ENCODE assay signal across 22 cellular contexts in the genomic region with DNA sequence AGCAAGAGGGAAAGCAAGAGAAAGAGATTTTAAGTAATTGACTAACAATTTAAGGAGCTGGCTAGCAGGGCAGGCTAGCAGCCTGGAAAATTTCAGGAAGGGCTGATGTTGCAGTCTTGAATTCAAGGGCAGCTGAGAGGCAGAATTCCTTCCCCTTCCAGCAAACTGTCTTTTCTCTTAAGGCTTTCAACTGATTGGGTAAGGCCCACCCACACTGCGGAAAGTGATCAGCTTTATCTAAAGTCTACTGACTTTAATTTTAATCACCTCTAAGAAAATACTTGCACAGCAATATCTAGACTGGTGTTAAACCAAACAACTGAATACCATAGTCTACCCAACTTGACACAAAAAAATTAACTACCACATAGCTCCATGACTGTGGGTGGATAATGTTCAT.
DNase-seq lines count a peak whose midpoint lies in the region; ATAC-seq, FAIRE-seq and TF ChIP-seq lines count a peak whose summit lies in the region.
"Had no signal": no experiment of that assay in that cellular context is flagged by ENCODE, and none has a peak within 500 bp of the region (broad histone marks: within the 10 kb centered on the region; RNA-seq: fewer than 3 reads in every experiment).

No MANE protein-coding gene starts in this region.

- no peak overlapping the region for H3K4me3 Mint-ChIP-seq in nephron
- H3K4me3 Mint-ChIP-seq: B cell; CD4-positive, alpha-beta T cell; CD8-positive, alpha-beta T cell had no signal

- no peak for TF ChIP-seq EP300 in K562 (IDR thresholded peaks at IDR 0.05; ENCODE audit: low read length)

- no peak for TF ChIP-seq POLR2A in breast epithelium (IDR thresholded peaks at IDR 0.05)
- no peak for TF ChIP-seq POLR2A in K562 (conservative IDR thresholded peaks at IDR 0.05)

- no peak for TF ChIP-seq CTCF in breast epithelium (IDR thresholded peaks at IDR 0.05)
- no peak for TF ChIP-seq CTCF in mammary epithelial cell (conservative IDR thresholded peaks at IDR 0.05 in 1 of 2, IDR thresholded peaks at IDR 0.05 in 1 of 2; ENCODE audit: extremely low read depth in 1 of 2, insufficient read depth in 1 of 2, low read depth in 1 of 2, low read length in 2 of 2)
- no peak for TF ChIP-seq CTCF in HEK293 (tag by site-specific recombination; IDR thresholded peaks at IDR 0.05)
- no peak for TF ChIP-seq CTCF in K562 (IDR thresholded peaks at IDR 0.05 in 2 of 3, conservative IDR thresholded peaks at IDR 0.05 in 1 of 3; ENCODE audit: insufficient read depth in 2 of 3, low read depth in 1 of 3, low read length in 3 of 3)
- no peak for TF ChIP-seq CTCF in nephron (IDR thresholded peaks at IDR 0.05; ENCODE audit: unreplicated experiment in 3 of 3)

- intact Hi-C loops in breast epithelium (cut with DNase I; ENCODE audit: low total_unique reads): no loop called here
- intact Hi-C loops in mammary epithelial cell (cut with micrococcal nuclease): no loop called here
- intact Hi-C loops in K562 (cut with micrococcal nuclease): no loop called here

- H4K20me1 ChIP-seq in mammary epithelial cell (ENCODE audit: insufficient read depth, low read length) (no peaks in the 10 kb centered on the region), K562 (replicated peaks; ENCODE audit: control insufficient read depth, insufficient read depth, low read length) (no peaks in the 10 kb centered on the region)
- H4K20me1 ChIP-seq: BLaER1 treated with 17β-estradiol and CSF1 and Interleukin-3, amounts not matched to agents 10 nM and 100 nM had no signal

- H4K8ac ChIP-seq in neuronal stem cell (ENCODE audit: low read depth, low read length): no peak overlapping the region

- 100% methylated on average over 1 of the region's 1 CpG for WGBS in mammary epithelial cell (ENCODE audit: low coverage, missing lambda C conversion rate)
- WGBS in K562 (ENCODE audit: insufficient coverage, low coverage, missing lambda C conversion rate): 50% methylated on average over 1 of the region's 1 CpG
- WGBS in neuronal stem cell (ENCODE audit: extremely low coverage in 2 of 2, insufficient read length in 2 of 2, insufficient replicate concordance in 1 of 2), 2 donors: no CpG with 5 or more reads among the region's 1 CpG

- H3K9me3 Mint-ChIP-seq in nephron: no peaks in the 10 kb centered on the region

- no peak overlapping the region for H3K4ac ChIP-seq in neuronal stem cell (ENCODE audit: low read length)

- H3K4me3 ChIP-seq in breast epithelium (no peak overlapping the region), mammary epithelial cell (replicated peaks in 1 of 3; ENCODE audit: insufficient read depth in 1 of 3, low read depth in 2 of 3, low read length in 3 of 3) (no peak overlapping the region), HEK293 (ENCODE audit: low read depth, low read length) (no peak overlapping the region), K562 (no peak overlapping the region), neuronal stem cell (ENCODE audit: low read length in 2 of 2) (no peak overlapping the region)
- H3K4me3 ChIP-seq: A549; BLaER1 treated with 17β-estradiol and CSF1 and Interleukin-3, amounts not matched to agents 10 nM and 100 nM had no signal

- no peak overlapping the region for H2BK12ac ChIP-seq in neuronal stem cell (ENCODE audit: low read length)

- H3K4me1 ChIP-seq in breast epithelium (peaks cover 0 to 27% of the 10 kb centered on the region in 2 donors), mammary epithelial cell (ENCODE audit: insufficient read depth, low read length) (peaks cover 3% of the 10 kb centered on the region), HEK293 (ENCODE audit: control insufficient read depth, insufficient read depth, low read length) (no peaks in the 10 kb centered on the region), K562 (replicated peaks in 1 of 2; ENCODE audit: control insufficient read depth in 2 of 2, insufficient read depth in 2 of 2, low read length in 2 of 2) (no peaks in the 10 kb centered on the region; a peak in 3 of 5 replicates), neuronal stem cell (ENCODE audit: control insufficient read depth in 2 of 2, insufficient read depth in 1 of 2, low read depth in 1 of 2, low read length in 2 of 2) (peaks cover 22 to 26% of the 10 kb centered on the region in 2 donors)
- H3K4me1 ChIP-seq: BLaER1 treated with 17β-estradiol and CSF1 and Interleukin-3, amounts not matched to agents 10 nM and 100 nM; Caco-2 had no signal

- in situ Hi-C loops in mammary epithelial cell (cut with MboI; ENCODE audit: low sequenced_read_pairs in 2 of 2) (no loop called here), K562 (cut with MboI) (no loop called here)

- H3K14ac ChIP-seq in neuronal stem cell (ENCODE audit: low read length): no peak overlapping the region

- no peak overlapping the region for H2BK120ac ChIP-seq in neuronal stem cell (ENCODE audit: low read depth, low read length)

- H3K9me3 ChIP-seq in breast epithelium (no peaks in the 10 kb centered on the region), mammary epithelial cell (replicated peaks; ENCODE audit: insufficient read depth, low read length) (no peaks in the 10 kb centered on the region), HEK293 (ENCODE audit: control insufficient read depth, insufficient read depth, low read depth, low read length) (no peaks in the 10 kb centered on the region), K562 (replicated peaks; ENCODE audit: control insufficient read depth, insufficient read depth, low read depth, low read length) (no peaks in the 10 kb centered on the region), neuronal stem cell (replicated peaks in 1 of 2; ENCODE audit: control insufficient read depth in 2 of 2, insufficient read depth in 1 of 2, low read depth in 1 of 2, low read length in 2 of 2) (no peaks in the 10 kb centered on the region)
- H3K9me3 ChIP-seq: A549; BLaER1 treated with 17β-estradiol and CSF1 and Interleukin-3, amounts not matched to agents 10 nM and 100 nM; Caco-2 had no signal

- H3K9me1 ChIP-seq in K562 (ENCODE audit: control insufficient read depth, insufficient read depth, low read length): no peaks in the 10 kb centered on the region

- H3K4me1 Mint-ChIP-seq in nephron: peaks cover 48% of the 10 kb centered on the region
- H3K4me1 Mint-ChIP-seq: B cell had no signal

- peak overlapping the region in 2 of 3 experiments; percentile 91 to 94 for H3K27ac Mint-ChIP-seq in nephron
- H3K27ac Mint-ChIP-seq: B cell; CD4-positive, alpha-beta T cell; CD8-positive, alpha-beta T cell had no signal

- H3K79me2 ChIP-seq in mammary epithelial cell (ENCODE audit: insufficient read depth, low read length) (no peaks in the 10 kb centered on the region), K562 (ENCODE audit: control insufficient read depth, insufficient read depth, low read length) (no peaks in the 10 kb centered on the region)

- no peak overlapping the region for H3K23ac ChIP-seq in neuronal stem cell (ENCODE audit: low read depth, low read length, poor library complexity)

- dilution Hi-C loops in mammary epithelial cell (cut with HindIII; ENCODE audit: low sequenced_read_pairs): no loop called here

- H3K27me3 Mint-ChIP-seq in nephron (ENCODE audit: low read depth): peaks cover 3% of the 10 kb centered on the region
- H3K27me3 Mint-ChIP-seq: CD4-positive, alpha-beta T cell had no signal

- H3K36me3 ChIP-seq in breast epithelium (no peaks in the 10 kb centered on the region), mammary epithelial cell (ENCODE audit: insufficient read depth, low read length) (no peaks in the 10 kb centered on the region), HEK293 (ENCODE audit: control insufficient read depth in 2 of 2, insufficient read depth in 1 of 2, low read length in 2 of 2) (no peaks in the 10 kb centered on the region), K562 (ENCODE audit: control insufficient read depth, insufficient read depth, low read length) (no peaks in the 10 kb centered on the region), neuronal stem cell (replicated peaks in 1 of 2; ENCODE audit: control insufficient read depth in 2 of 2, insufficient read depth in 2 of 2, low read length in 2 of 2) (no peaks in the 10 kb centered on the region)
- H3K36me3 ChIP-seq: BLaER1 treated with 17β-estradiol and CSF1 and Interleukin-3, amounts not matched to agents 10 nM and 100 nM had no signal

- no peak overlapping the region for H2AK5ac ChIP-seq in neuronal stem cell (ENCODE audit: low read depth, low read length)

- ATAC-seq in K562: no peak
- no peak for ATAC-seq in HG02970 (IDR thresholded peaks at IDR 0.05; ENCODE audit: low FRiP score, unreplicated experiment)
- ATAC-seq: A549; CD8-positive, alpha-beta T cell had no signal

- no peak for TF ChIP-seq RAD21 in K562 (CRISPR knock-in tag; conservative IDR thresholded peaks at IDR 0.05 in 1 of 2, IDR thresholded peaks at IDR 0.05 in 1 of 2)

- H3K27ac ChIP-seq in breast epithelium: peak overlapping the region; percentile 65 to 88
- no peak overlapping the region for H3K27ac ChIP-seq in mammary epithelial cell (ENCODE audit: insufficient read depth, low read depth, low read length)
- no peak overlapping the region for H3K27ac ChIP-seq in HEK293 (ENCODE audit: extremely low read depth, low read depth, low read length)
- H3K27ac ChIP-seq in K562 (ENCODE audit: extremely low read depth, low read depth, low read length): no peak overlapping the region
- H3K27ac ChIP-seq in neuronal stem cell (replicated peaks; ENCODE audit: low read length): no peak overlapping the region
- H3K27ac ChIP-seq: 22Rv1; A549; BLaER1 treated with 17β-estradiol and CSF1 and Interleukin-3, amounts not matched to agents 10 nM and 100 nM had no signal

- no peaks in the 10 kb centered on the region for H3K79me1 ChIP-seq in neuronal stem cell (ENCODE audit: low read depth, low read length)

- H3K4me2 ChIP-seq in mammary epithelial cell (ENCODE audit: insufficient read depth, low read depth, low read length): no peak overlapping the region
- no peak overlapping the region for H3K4me2 ChIP-seq in K562 (ENCODE audit: insufficient read depth, low read length)
- H3K4me2 ChIP-seq in neuronal stem cell (ENCODE audit: insufficient read depth, low read length, poor library complexity, severe bottlenecking): no peak overlapping the region
- H3K4me2 ChIP-seq: A549; BLaER1 treated with 17β-estradiol and CSF1 and Interleukin-3, amounts not matched to agents 10 nM and 100 nM had no signal

- DNase-seq in breast epithelium (ENCODE audit: low spot score in 2 of 2) (no peak), mammary epithelial cell (no peak), K562 (ENCODE audit: extremely low read depth in 1 of 4, low spot score in 3 of 4) (no peak), neuronal stem cell (ENCODE audit: low spot score) (no peak)
- DNase-seq: AML-193; Caco-2; Calu3; CD4-positive, alpha-beta T cell; CD8-positive, alpha-beta T cell; DMS79 treated with DMSO at 0.1 percent for 48 hours; GF-D8 had no signal

- no peak overlapping the region for H2BK5ac ChIP-seq in neuronal stem cell (ENCODE audit: low read length)

- H4K91ac ChIP-seq in neuronal stem cell (ENCODE audit: low read depth, low read length, poor library complexity): no peak overlapping the region

- no peaks in the 10 kb centered on the region for H3K36me3 Mint-ChIP-seq in nephron (ENCODE audit: low read depth)
- H3K36me3 Mint-ChIP-seq: CD8-positive, alpha-beta T cell had no signal

- no peak overlapping the region for H2AFZ ChIP-seq in mammary epithelial cell (ENCODE audit: low read depth, low read length)
- no peak overlapping the region for H2AFZ ChIP-seq in K562 (ENCODE audit: low read depth, low read length)
- H2AFZ ChIP-seq in neuronal stem cell (ENCODE audit: low read length): no peak overlapping the region

- POLR2A ChIA-PET in HEK293 (lab: Yijun Ruan, JAX) (no interaction called here), K562 (lab: Yijun Ruan, JAX) (interaction anchor here (1.0 to 1.2 kb wide), 3 partner anchors 10 to 13 kb away, joined by 3 to 6 read pairs (median 4); no protein-coding TSS in a partner anchor)

- CTCF ChIA-PET in mammary epithelial cell (lab: Charles Lee; ENCODE audit: low non-redundant PET) (no interaction called here), HEK293 (lab: Yijun Ruan, JAX) (no interaction called here), K562 (lab: Yijun Ruan, JAX; ENCODE audit: low intra/inter-chr PET ratio) (no interaction called here)

- FAIRE-seq in K562 (lab: Jason Lieb, UNC): no peak
- FAIRE-seq: A549, D721Med, G401.6, GM12891, GM19239 had no signal

- no peak overlapping the region for H2BK15ac ChIP-seq in neuronal stem cell (ENCODE audit: low read length)

- no peak overlapping the region for H3K9ac ChIP-seq in mammary epithelial cell (ENCODE audit: insufficient read depth, low read length)
- no peak overlapping the region for H3K9ac ChIP-seq in K562 (ENCODE audit: insufficient read depth in 1 of 2, low read depth in 2 of 2, low read length in 2 of 2)
- no peak overlapping the region for H3K9ac ChIP-seq in neuronal stem cell (ENCODE audit: low read depth, low read length, poor library complexity)
- H3K9ac ChIP-seq: BLaER1 treated with 17β-estradiol and CSF1 and Interleukin-3, amounts not matched to agents 10 nM and 100 nM had no signal

- H3K18ac ChIP-seq in neuronal stem cell (ENCODE audit: low read length): no peak overlapping the region

- BruUV-seq in mammary epithelial cell (replicated peaks; lab: Mats Ljungman, UMichigan) (no TSS peak), K562 (replicated peaks; lab: Mats Ljungman, UMichigan) (no TSS peak)

- H3K27me3 ChIP-seq in breast epithelium (no peaks in the 10 kb centered on the region), mammary epithelial cell (ENCODE audit: insufficient read depth, low read length) (no peaks in the 10 kb centered on the region), K562 (ENCODE audit: control insufficient read depth in 2 of 2, insufficient read depth in 2 of 2, low read length in 2 of 2) (peaks cover 0 to 10% of the 10 kb centered on the region in 2 experiments; a peak in 2 of 5 replicates), neuronal stem cell (ENCODE audit: control insufficient read depth in 3 of 3, insufficient read depth in 3 of 3, low read depth in 1 of 3, low read length in 3 of 3) (no peaks in the 10 kb centered on the region)
- H3K27me3 ChIP-seq: BLaER1 treated with 17β-estradiol and CSF1 and Interleukin-3, amounts not matched to agents 10 nM and 100 nM had no signal

Comparison
In these comparisons a context has a peak if more than half of its experiments do, and no peak if none do; other contexts are left out.
1. H3K27ac ChIP-seq: peak in breast epithelium (2 of 2); none in mammary epithelial cell (single experiment), HEK293 (single experiment), K562 (single experiment) and neuronal stem cell (single experiment).